Comparison of ENCODE assay signal across 8 cellular contexts in the genomic region with DNA sequence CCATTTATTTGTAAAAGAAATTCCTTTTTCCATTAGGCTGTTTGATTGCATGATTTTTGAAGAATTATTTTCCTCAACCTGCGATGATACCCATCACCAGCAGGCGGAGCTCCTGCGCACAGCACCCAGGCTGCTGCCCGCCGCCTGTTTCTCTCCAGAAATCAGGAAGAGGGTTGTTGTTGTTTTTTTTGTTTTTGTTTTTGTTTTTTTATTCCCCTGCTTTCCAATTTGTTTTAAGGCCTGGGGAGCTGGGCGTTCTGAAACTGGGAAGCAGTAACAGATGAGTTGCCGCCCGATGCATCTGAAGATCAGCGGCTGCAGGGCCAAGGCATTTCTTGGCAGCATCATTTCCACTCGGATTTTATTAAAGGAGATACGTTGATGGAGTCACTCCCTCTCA.
DNase-seq lines count a peak whose midpoint lies in the region; ATAC-seq and TF ChIP-seq lines count a peak whose summit lies in the region.

No MANE protein-coding gene starts in this region.

- peaks cover 18% of the 10 kb centered on the region for H3K4me1 Mint-ChIP-seq in activated B cell treated with CpG ODN at 0.5 μM for 24 hours

- H3K4me3 ChIP-seq in KMS-11 (IDR thresholded peaks at IDR 0.05; ENCODE audit: insufficient read depth, low read depth, low read length), result no peak overlapping the region
- H3K4me3 ChIP-seq in colonic mucosa, result no peak overlapping the region
- H3K4me3 ChIP-seq in lung, result no peak overlapping the region

- 24 to 30% methylated on average over 11 of the region's 11 CpGs for WGBS in lung, 2 donors

- H3K27ac Mint-ChIP-seq in activated B cell treated with CpG ODN at 0.5 μM for 24 hours, result no peak overlapping the region

- H2AFZ ChIP-seq in KMS-11 (ENCODE audit: low read depth), result peak overlapping the region; percentile 61

- intact Hi-C loops in activated B cell treated with CpG ODN at 0.5 μM for 24 hours (cut with micrococcal nuclease) (loop anchor here (1.0 to 10.0 kb wide), 10 partner anchors 55 to 702 kb away; a partner anchor contains a TSS), colonic mucosa (cut with DNase I) (loop anchor here (2.0 to 5.0 kb wide), 3 partner anchors 57 to 652 kb away; no protein-coding TSS in a partner anchor)

- H3K36me3 ChIP-seq in KMS-11 (ENCODE audit: insufficient read depth) (no peaks in the 10 kb centered on the region), colonic mucosa (no peaks in the 10 kb centered on the region), lung (ENCODE audit: control insufficient read depth in 2 of 2, insufficient read depth in 2 of 2, low read length in 2 of 2) (no peaks in the 10 kb centered on the region)

- POLR2A ChIA-PET in activated B cell treated with CpG ODN at 0.5 μM for 24 hours (lab: Charles Lee), result interaction anchor here (0.7 to 1.2 kb wide), 6 partner anchors 54 to 131 kb away, joined by 3 to 4 read pairs (median 4); no protein-coding TSS in a partner anchor

- CTCF ChIA-PET in activated B cell treated with CpG ODN at 0.5 μM for 24 hours (lab: Charles Lee), result interaction anchor here (0.6 to 3.8 kb wide), 39 partner anchors 10 to 209 kb away, joined by 3 to 96 read pairs (median 5); no protein-coding TSS in a partner anchor

- no peaks in the 10 kb centered on the region for H3K27me3 Mint-ChIP-seq in activated B cell treated with CpG ODN at 0.5 μM for 24 hours

- peak overlapping the region; percentile 33; the same call in 1 of the 2 replicates for H3K4me2 ChIP-seq in KMS-11

- no peaks in the 10 kb centered on the region for H3K36me3 Mint-ChIP-seq in activated B cell treated with CpG ODN at 0.5 μM for 24 hours (ENCODE audit: low read depth)

- no peaks in the 10 kb centered on the region for H3K9me3 Mint-ChIP-seq in activated B cell treated with CpG ODN at 0.5 μM for 24 hours

- peaks cover 3% of the 10 kb centered on the region for H3K4me1 ChIP-seq in KMS-11 (ENCODE audit: low read depth, poor library complexity, severe bottlenecking)
- no peaks in the 10 kb centered on the region for H3K4me1 ChIP-seq in colonic mucosa
- H3K4me1 ChIP-seq in lung (ENCODE audit: control insufficient read depth in 2 of 2, insufficient read depth in 2 of 2, low read length in 2 of 2), result no peaks in the 10 kb centered on the region

- H3K27me3 ChIP-seq in KMS-11 (ENCODE audit: insufficient read depth, low read depth), result no peaks in the 10 kb centered on the region
- no peaks in the 10 kb centered on the region for H3K27me3 ChIP-seq in colonic mucosa
- no peaks in the 10 kb centered on the region for H3K27me3 ChIP-seq in lung (ENCODE audit: control insufficient read depth, insufficient read depth)

- peak; percentile 99 for TF ChIP-seq CTCF in KMS-11 (conservative IDR thresholded peaks at IDR 0.05; ENCODE audit: low read depth, low read length)
- peak; percentile 82 for TF ChIP-seq CTCF in activated B cell treated with CpG ODN at 0.5 μM for 24 hours (IDR thresholded peaks at IDR 0.05)
- TF ChIP-seq CTCF in colonic mucosa (IDR thresholded peaks at IDR 0.05), result peak; percentile 98
- TF ChIP-seq CTCF in lung (IDR thresholded peaks at IDR 0.05; ENCODE audit: control extremely low read depth, extremely low read depth), result peak; percentile 97

- H4K20me1 ChIP-seq in KMS-11 (ENCODE audit: insufficient read depth), result no peaks in the 10 kb centered on the region

- ATAC-seq in activated B cell treated with CpG ODN at 0.5 μM for 24 hours (ENCODE audit: low read depth), result peak; percentile 61
- ATAC-seq in lung (ENCODE audit: insufficient read depth, low FRiP score), result no peak
- ATAC-seq in GM19328 (IDR thresholded peaks at IDR 0.05; ENCODE audit: unreplicated experiment), result no peak

- H3K4me3 Mint-ChIP-seq in activated B cell treated with CpG ODN at 0.5 μM for 24 hours, result no peak overlapping the region

- no peaks in the 10 kb centered on the region for H3K9me3 ChIP-seq in colonic mucosa
- H3K9me3 ChIP-seq in lung (ENCODE audit: control insufficient read depth in 2 of 2, insufficient read depth in 1 of 2, low read length in 1 of 2), result no peaks in the 10 kb centered on the region

- H3K27ac ChIP-seq in KMS-11, result no peak overlapping the region
- no peak overlapping the region for H3K27ac ChIP-seq in colonic mucosa
- no peak overlapping the region for H3K27ac ChIP-seq in lung (ENCODE audit: low read depth in 1 of 2, low read length in 1 of 2)

- H3K79me2 ChIP-seq in KMS-11 (ENCODE audit: insufficient read depth, low read depth), result no peaks in the 10 kb centered on the region

- H3K9ac ChIP-seq in KMS-11, result no peak overlapping the region
- no peak overlapping the region for H3K9ac ChIP-seq in colonic mucosa (ENCODE audit: low read depth in 2 of 2, low read length in 2 of 2)

- DNase-seq in NCI-H345 (lab: John Stamatoyannopoulos, UW) (peak; percentile 51), NCI-H345 treated with DMSO at 0.1 percent for 48 hours (lab: John Stamatoyannopoulos, UW; ENCODE audit: unreplicated experiment) (no peak), activated B cell treated with CpG ODN at 0.5 μM for 24 hours (no peak), colonic mucosa (peak; percentile 54), lung (ENCODE audit: low spot score) (no peak)
- peak in 5 of 6 experiments; percentile 14 to 55 (median 26) for DNase-seq in stimulated activated naive CD4-positive, alpha-beta T cell (lab: John Stamatoyannopoulos, UW)

Comparison
In these comparisons a context has a peak if more than half of its experiments do, and no peak if none do; other contexts are left out.
1. DNase-seq: peak in NCI-H345 (single experiment), colonic mucosa (single experiment) and stimulated activated naive CD4-positive, alpha-beta T cell (5 of 6); none in NCI-H345 treated with DMSO at 0.1 percent for 48 hours (single experiment), activated B cell treated with CpG ODN at 0.5 μM for 24 hours (single experiment) and lung (single experiment).
2. Peak in every context shown above with its lines, with median percentiles within 50 percentile points of each other: CTCF ChIP-seq.